Comparison of ENCODE assay signal across 19 cellular contexts in the genomic region with DNA sequence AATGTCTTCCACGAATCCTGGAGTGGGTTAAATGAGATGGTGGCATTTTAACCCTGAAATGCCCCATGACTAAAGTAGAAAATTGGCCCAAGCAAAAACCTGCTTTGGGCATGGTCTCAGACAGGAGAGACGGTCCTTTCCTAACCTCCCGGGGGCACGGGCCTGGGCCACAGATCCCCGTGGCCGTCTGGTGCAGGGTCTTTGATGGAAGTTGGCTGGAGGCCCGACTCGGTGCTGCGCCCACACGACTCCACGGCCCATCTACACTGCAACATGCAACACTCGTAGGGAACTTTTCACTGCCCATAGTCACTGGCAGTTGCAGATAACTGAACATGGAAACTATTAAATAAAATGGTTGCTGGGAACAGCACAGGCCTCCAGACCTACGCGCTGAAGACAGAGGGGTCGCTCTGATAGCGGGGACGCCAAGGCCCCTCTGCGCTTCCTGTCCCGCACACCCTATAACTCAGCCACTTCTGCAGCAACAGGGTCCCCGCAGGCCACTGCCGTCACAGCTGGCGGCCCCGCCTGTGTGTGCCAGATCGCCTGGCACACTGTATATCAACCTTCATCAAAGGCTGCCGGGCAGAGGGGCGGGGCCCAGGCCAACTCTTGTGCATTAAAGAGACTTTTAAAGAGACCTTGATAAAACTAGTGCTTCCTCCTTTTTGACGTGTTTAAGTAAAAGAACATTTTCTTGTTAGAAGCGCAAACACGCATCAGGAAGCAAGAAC.
A peak's percentile ranks its signal among the peaks of the same experiment; 100 is the strongest.
DNase-seq lines count a peak whose midpoint lies in the region; ATAC-seq and TF ChIP-seq lines count a peak whose summit lies in the region.
"Had no signal": no experiment of that assay in that cellular context is flagged by ENCODE, and none has a peak within 500 bp of the region (broad histone marks: within the 10 kb centered on the region; RNA-seq: fewer than 3 reads in every experiment).

No MANE protein-coding gene starts in this region.

- 52 to 65% (median 58%) methylated on average over 28 to 29 of the region's 29 CpGs for WGBS in stomach, 5 donors

- peaks cover 27 to 98% (median 77%) of the 10 kb centered on the region in 4 donors for H3K36me3 ChIP-seq in stomach

- TF ChIP-seq CTCF in stomach (IDR thresholded peaks at IDR 0.05), result no peak

- H3K27ac ChIP-seq in stomach, result no peak overlapping the region
- H3K27ac ChIP-seq: A549, HL-60, KMS-11 had no signal

- ATAC-seq in left colon (peak; percentile 91), GM21717 (IDR thresholded peaks at IDR 0.05; ENCODE audit: unreplicated experiment) (no peak), HG03469 (IDR thresholded peaks at IDR 0.05; ENCODE audit: unreplicated experiment) (no peak)
- ATAC-seq: A549 had no signal

- TF ChIP-seq EP300 in stomach (IDR thresholded peaks at IDR 0.05), result no peak

- DNase-seq in CMK (ENCODE audit: low read depth) (peak; percentile 64), UCSD-AML1 (lab: John Stamatoyannopoulos, UW; ENCODE audit: unreplicated experiment) (peak; percentile 20), left colon (peak in 1 of 2 donors; percentile 71), stomach (peak; percentile 78), DMS 273 treated with DMSO at 0.1 percent for 48 hours (lab: John Stamatoyannopoulos, UW) (no peak)
- DNase-seq: C1 segment of cervical spinal cord; CD8-positive, alpha-beta memory T cell; DMS79 treated with DMSO at 0.1 percent for 48 hours; HCEC 1CT; MV-4-11; NCI-H1694 treated with DMSO at 0.1 percent for 48 hours; NCI-H510A treated with DMSO at 0.1 percent for 48 hours; NCI-H774; SHP77 treated with DMSO at 0.1 percent for 48 hours had no signal

- no peaks in the 10 kb centered on the region for H3K27me3 ChIP-seq in stomach

- no peak for TF ChIP-seq POLR2A in stomach (IDR thresholded peaks at IDR 0.05)

- intact Hi-C loops in left colon (cut with DNase I, micrococcal nuclease), result no loop called here
- intact Hi-C loops in stomach (cut with DNase I; ENCODE audit: low total_unique reads), result no loop called here

- peaks cover 0 to 13% (median 2%) of the 10 kb centered on the region in 4 donors for H3K4me1 ChIP-seq in stomach
- H3K4me1 ChIP-seq: A549 had no signal

- no peak overlapping the region for H3K4me3 ChIP-seq in stomach
- H3K4me3 ChIP-seq: A549 had no signal

- H3K9me3 ChIP-seq in stomach, result peaks cover 0 to 12% (median 3%) of the 10 kb centered on the region in 4 donors
- H3K9me3 ChIP-seq: A549 had no signal
